Comparison of ENCODE assay signal across 1 cellular context in the genomic region with DNA sequence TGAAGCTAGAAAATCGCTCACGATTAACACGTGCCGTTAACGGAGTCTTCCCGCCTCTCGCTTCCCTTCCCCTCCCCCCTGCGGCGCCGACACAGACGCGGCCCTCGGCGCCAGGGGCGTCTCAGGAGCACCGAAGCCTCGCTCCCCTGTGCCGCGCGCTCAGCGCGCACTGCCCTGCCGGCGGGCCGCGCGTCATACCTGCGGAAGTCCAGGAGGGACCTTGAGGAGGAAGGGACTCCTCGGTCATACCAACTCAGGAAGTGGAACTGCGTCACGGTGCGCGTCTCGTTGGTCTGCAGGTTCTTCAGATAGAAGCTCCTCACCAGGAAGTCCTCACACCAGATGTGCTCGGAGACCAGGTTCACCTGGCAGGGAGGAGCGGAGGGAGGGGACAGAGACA.
TF ChIP-seq lines count a peak whose summit lies in the region.

No MANE protein-coding gene starts in this region.

TF ChIP-seq in SK-N-SH, 30 proteins besides CTCF, POLR2A, EP300 and RAD21 (continued from another document):
- TF ChIP-seq, protein P1, sequence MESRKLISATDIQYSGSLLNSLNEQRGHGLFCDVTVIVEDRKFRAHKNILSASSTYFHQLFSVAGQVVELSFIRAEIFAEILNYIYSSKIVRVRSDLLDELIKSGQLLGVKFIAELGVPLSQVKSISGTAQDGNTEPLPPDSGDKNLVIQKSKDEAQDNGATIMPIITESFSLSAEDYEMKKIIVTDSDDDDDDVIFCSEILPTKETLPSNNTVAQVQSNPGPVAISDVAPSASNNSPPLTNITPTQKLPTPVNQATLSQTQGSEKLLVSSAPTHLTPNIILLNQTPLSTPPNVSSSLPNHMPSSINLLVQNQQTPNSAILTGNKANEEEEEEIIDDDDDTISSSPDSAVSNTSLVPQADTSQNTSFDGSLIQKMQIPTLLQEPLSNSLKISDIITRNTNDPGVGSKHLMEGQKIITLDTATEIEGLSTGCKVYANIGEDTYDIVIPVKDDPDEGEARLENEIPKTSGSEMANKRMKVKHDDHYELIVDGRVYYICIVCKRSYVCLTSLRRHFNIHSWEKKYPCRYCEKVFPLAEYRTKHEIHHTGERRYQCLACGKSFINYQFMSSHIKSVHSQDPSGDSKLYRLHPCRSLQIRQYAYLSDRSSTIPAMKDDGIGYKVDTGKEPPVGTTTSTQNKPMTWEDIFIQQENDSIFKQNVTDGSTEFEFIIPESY (IDR thresholded peaks at IDR 0.05; ENCODE audit: borderline replicate concordance, low read depth): no peak
- TF ChIP-seq NRF1 (IDR thresholded peaks at IDR 0.05; ENCODE audit: low read depth, low read length) (no peak), FOSL2 (IDR thresholded peaks at IDR 0.05; ENCODE audit: borderline replicate concordance, low read depth) (no peak), POLR2AphosphoS5 (IDR thresholded peaks at IDR 0.05; ENCODE audit: low read depth, low read length) (no peak), RCOR1 (IDR thresholded peaks at IDR 0.05; ENCODE audit: low read length) (no peak), SIN3A (IDR thresholded peaks at IDR 0.05; ENCODE audit: borderline replicate concordance, low read depth, low read length) (no peak), ELF1 (IDR thresholded peaks at IDR 0.05) (no peak), TAF1 (IDR thresholded peaks at IDR 0.05; ENCODE audit: borderline replicate concordance, low read depth, low read length) (no peak), TEAD4 (IDR thresholded peaks at IDR 0.05; ENCODE audit: borderline replicate concordance, insufficient read depth) (no peak), RXRA (IDR thresholded peaks at IDR 0.05; ENCODE audit: borderline replicate concordance, low read depth) (no peak), RFX5 (IDR thresholded peaks at IDR 0.05; ENCODE audit: low read length) (no peak)
- TF ChIP-seq, protein P2, sequence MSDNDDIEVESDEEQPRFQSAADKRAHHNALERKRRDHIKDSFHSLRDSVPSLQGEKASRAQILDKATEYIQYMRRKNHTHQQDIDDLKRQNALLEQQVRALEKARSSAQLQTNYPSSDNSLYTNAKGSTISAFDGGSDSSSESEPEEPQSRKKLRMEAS (IDR thresholded peaks at IDR 0.05; ENCODE audit: low read depth): no peak
- TF ChIP-seq, protein P3, sequence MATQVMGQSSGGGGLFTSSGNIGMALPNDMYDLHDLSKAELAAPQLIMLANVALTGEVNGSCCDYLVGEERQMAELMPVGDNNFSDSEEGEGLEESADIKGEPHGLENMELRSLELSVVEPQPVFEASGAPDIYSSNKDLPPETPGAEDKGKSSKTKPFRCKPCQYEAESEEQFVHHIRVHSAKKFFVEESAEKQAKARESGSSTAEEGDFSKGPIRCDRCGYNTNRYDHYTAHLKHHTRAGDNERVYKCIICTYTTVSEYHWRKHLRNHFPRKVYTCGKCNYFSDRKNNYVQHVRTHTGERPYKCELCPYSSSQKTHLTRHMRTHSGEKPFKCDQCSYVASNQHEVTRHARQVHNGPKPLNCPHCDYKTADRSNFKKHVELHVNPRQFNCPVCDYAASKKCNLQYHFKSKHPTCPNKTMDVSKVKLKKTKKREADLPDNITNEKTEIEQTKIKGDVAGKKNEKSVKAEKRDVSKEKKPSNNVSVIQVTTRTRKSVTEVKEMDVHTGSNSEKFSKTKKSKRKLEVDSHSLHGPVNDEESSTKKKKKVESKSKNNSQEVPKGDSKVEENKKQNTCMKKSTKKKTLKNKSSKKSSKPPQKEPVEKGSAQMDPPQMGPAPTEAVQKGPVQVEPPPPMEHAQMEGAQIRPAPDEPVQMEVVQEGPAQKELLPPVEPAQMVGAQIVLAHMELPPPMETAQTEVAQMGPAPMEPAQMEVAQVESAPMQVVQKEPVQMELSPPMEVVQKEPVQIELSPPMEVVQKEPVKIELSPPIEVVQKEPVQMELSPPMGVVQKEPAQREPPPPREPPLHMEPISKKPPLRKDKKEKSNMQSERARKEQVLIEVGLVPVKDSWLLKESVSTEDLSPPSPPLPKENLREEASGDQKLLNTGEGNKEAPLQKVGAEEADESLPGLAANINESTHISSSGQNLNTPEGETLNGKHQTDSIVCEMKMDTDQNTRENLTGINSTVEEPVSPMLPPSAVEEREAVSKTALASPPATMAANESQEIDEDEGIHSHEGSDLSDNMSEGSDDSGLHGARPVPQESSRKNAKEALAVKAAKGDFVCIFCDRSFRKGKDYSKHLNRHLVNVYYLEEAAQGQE (IDR thresholded peaks at IDR 0.05; ENCODE audit: low read depth, low read length): no peak
